26 cellular contexts compared by ENCODE assay signal in genomic region chr17:63752707-63753106, GRCh38.
"Had no signal": no experiment of that assay in that cellular context is flagged by ENCODE, and none has a peak within 500 bp of the region (broad histone marks: within the 10 kb centered on the region; RNA-seq: fewer than 3 reads in every experiment).

No MANE protein-coding gene starts in this region.

- H3K27ac Mint-ChIP-seq: brain, type B pancreatic cell had no signal

- H3K9me3 ChIP-seq: ascending aorta, gastrocnemius medialis, psoas muscle, sigmoid colon, vagina had no signal

- H3K27me3 Mint-ChIP-seq: activated naive CD8-positive, alpha-beta T cell treated with anti-CD3 and anti-CD28 coated beads, Interleukin-2, amount 10 ng/mL, durations not matched to agents 7 days and 5 days; effector memory CD8-positive, alpha-beta T cell; stimulated activated memory B cell treated with anti-CD40 and anti-IgM and Interleukin-4, amounts not matched to agents 10 μg/mL and 1 μg/mL and 100 μg/mL, for 72 hours; stimulated activated naive CD8-positive, alpha-beta T cell treated with anti-CD3 and anti-CD28 coated beads, Interleukin-15, amount 100 ng/mL, for 72 hours; type B pancreatic cell had no signal

- DNase-seq: activated CD4-positive, alpha-beta T cell treated with anti-CD3 and anti-CD28 coated beads for 48 hours; activated effector memory CD4-positive, alpha-beta T cell treated with Interleukin-2 at 50 U/mL for 16 hours; activated naive CD4-positive, alpha-beta T cell treated with Interleukin-2 at 50 U/mL for 16 hours; activated naive CD8-positive, alpha-beta T cell treated with anti-CD3 and anti-CD28 coated beads, Interleukin-2, amount 10 ng/mL, durations not matched to agents 7 days and 5 days; activated T-cell treated with anti-CD3 and anti-CD28 coated beads for 4 hours; cerebellar nuclear complex; dorsolateral prefrontal cortex; effector memory CD8-positive, alpha-beta T cell; gastrocnemius medialis; islet precursor cell; left ventricle myocardium superior; occipital lobe; psoas muscle; sigmoid colon; small intestine; stimulated activated CD4-positive, alpha-beta T cell treated with anti-CD3 and anti-CD28 coated beads, Interleukin-4, amount 100 ng/mL, for 24 hours; stimulated activated naive CD8-positive, alpha-beta T cell treated with anti-CD3 and anti-CD28 coated beads, Interleukin-15, amount 100 ng/mL, for 72 hours; substantia nigra had no signal

- H3K4me1 Mint-ChIP-seq: brain, neural crest cell had no signal

- ATAC-seq: effector memory CD8-positive, alpha-beta T cell; left ventricle myocardium superior; psoas muscle; SK-N-SH treated with all-trans-retinoic acid at 6 μM for 48 hours; stimulated activated memory B cell treated with anti-CD40 and anti-IgM and Interleukin-4, amounts not matched to agents 10 μg/mL and 1 μg/mL and 100 μg/mL, for 72 hours; stimulated activated naive CD8-positive, alpha-beta T cell treated with anti-CD3 and anti-CD28 coated beads, Interleukin-15, amount 100 ng/mL, for 72 hours had no signal

- H3K9me3 Mint-ChIP-seq: activated naive CD8-positive, alpha-beta T cell treated with anti-CD3 and anti-CD28 coated beads, Interleukin-2, amount 10 ng/mL, durations not matched to agents 7 days and 5 days; brain; effector memory CD8-positive, alpha-beta T cell; neural crest cell; stimulated activated memory B cell treated with anti-CD40 and anti-IgM and Interleukin-4, amounts not matched to agents 10 μg/mL and 1 μg/mL and 100 μg/mL, for 72 hours; stimulated activated naive CD8-positive, alpha-beta T cell treated with anti-CD3 and anti-CD28 coated beads, Interleukin-15, amount 100 ng/mL, for 72 hours; T-helper 2 cell treated with Interferon-gamma antibody and Interleukin-4, amounts not matched to agents 5 μg/mL and 100 μg/mL, for 36 hours; type B pancreatic cell had no signal

- H3K4me3 Mint-ChIP-seq: brain, neural crest cell, type B pancreatic cell had no signal
